Comparison of ENCODE assay signal across 8 cellular contexts in the genomic region with DNA sequence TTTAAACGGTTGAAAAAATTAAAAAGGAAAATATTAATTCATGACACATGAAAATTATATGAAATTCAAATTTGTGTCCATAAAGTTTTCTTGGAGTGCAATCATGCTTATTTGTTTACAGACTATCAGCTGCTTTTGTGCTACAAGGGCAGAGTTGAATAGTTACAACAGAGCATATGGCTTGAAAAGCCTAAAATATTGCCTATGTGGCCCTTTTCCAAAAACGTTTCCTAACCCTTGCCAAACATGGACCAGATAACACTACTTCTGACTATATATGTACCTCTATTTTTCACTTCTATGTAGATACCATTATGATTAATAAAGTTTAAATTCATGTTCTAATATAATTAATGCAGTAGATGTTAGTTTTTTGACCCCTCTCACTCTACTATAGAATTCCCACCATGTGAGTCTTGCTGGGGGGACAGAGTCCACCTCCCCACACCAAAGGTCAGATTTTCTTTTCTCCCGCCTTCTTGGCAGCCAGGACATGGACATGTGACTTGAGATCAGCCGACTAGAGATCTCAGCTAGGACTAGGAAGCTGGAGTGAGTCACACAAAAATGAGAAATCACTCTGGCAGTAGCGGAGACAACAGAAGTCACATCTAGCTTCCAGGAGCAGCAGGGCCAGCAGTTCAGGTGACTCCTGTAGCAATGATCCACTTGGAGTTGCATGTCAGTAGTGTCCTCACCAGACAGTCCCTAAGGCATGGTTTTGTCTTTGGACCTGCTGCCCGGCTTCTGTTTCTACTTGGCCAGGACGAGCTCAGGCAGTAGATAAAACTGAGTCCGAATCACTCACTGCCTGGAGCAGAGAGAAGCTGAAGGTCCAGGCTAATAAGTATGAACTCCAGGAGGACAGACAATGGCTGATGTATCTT. TPM values are rescaled to one million over a fixed set of nuclear protein-coding genes. Genes with fewer than 3 reads are reported as not detected.
A peak's percentile ranks its signal among the peaks of the same experiment; 100 is the strongest.
DNase-seq lines count a peak whose midpoint lies in the region; ATAC-seq, FAIRE-seq and TF ChIP-seq lines count a peak whose summit lies in the region.

No MANE protein-coding gene starts in this region.

- H3K27ac ChIP-seq in HepG2 (ENCODE audit: extremely low read length, insufficient read depth, low read length) (peak overlapping the region; percentile 36), thymus (ENCODE audit: low read depth) (peak overlapping the region; percentile 21)

- no peak overlapping the region for H3K9ac ChIP-seq in HepG2 (ENCODE audit: insufficient read depth, low read depth, low read length)

- peak overlapping the region; percentile 12; the same call in 1 of the 2 replicates for H3K4me2 ChIP-seq in HepG2 (ENCODE audit: low read depth, low read length)

- H3K4me1 ChIP-seq in HepG2 (ENCODE audit: insufficient read depth, low read length) (peaks cover 53% of the 10 kb centered on the region), thymus (ENCODE audit: control insufficient read depth, insufficient read depth, low read length) (no peaks in the 10 kb centered on the region)

- DNase-seq in HT1080 (ENCODE audit: low read depth), result peak; percentile 82
- DNase-seq in cerebellar cortex (ENCODE audit: low spot score), result peak; percentile 66
- peak; percentile 74 for DNase-seq in HepG2 (ENCODE audit: low spot score)
- no peak for DNase-seq in GM19240 (ENCODE audit: insufficient read length, low spot score)
- no peak for DNase-seq in activated T-cell treated with anti-CD3 and anti-CD28 coated beads, Interleukin-2, amount 50 U/mL, for 48 hours
- DNase-seq in frontal cortex (ENCODE audit: low spot score in 2 of 2), result no peak
- DNase-seq in NCI-H2081 treated with DMSO at 0.1 percent for 48 hours (lab: John Stamatoyannopoulos, UW), result no peak

- POLR2A ChIA-PET in HepG2 (lab: Yijun Ruan, JAX), result interaction anchor here (0.9 to 6.9 kb wide), 8 partner anchors 18 to 471 kb away, joined by 3 to 88 read pairs (median 4); a partner anchor contains a TSS

- no peaks in the 10 kb centered on the region for H3K79me2 ChIP-seq in HepG2 (ENCODE audit: insufficient read depth, low read length)

- H3K27me3 ChIP-seq in HepG2 (ENCODE audit: control insufficient read depth in 1 of 2, insufficient read depth in 2 of 2, low read length in 2 of 2) (no peaks in the 10 kb centered on the region), thymus (ENCODE audit: control insufficient read depth, insufficient read depth) (no peaks in the 10 kb centered on the region)

- CTCF ChIA-PET in HepG2 (lab: Yijun Ruan, JAX; ENCODE audit: low intra/inter-chr PET ratio, low total read pairs), result no interaction called here

- TF ChIP-seq EP300 in HepG2 (IDR thresholded peaks at IDR 0.05; ENCODE audit: low read depth in 2 of 2, low read length in 2 of 2) (peak in 1 of 2 experiments; percentile 43; a peak in 1 of 4 replicates), HepG2 (CRISPR knock-in tag; IDR thresholded peaks at IDR 0.05; ENCODE audit: borderline replicate concordance) (no peak)

- FAIRE-seq in HepG2 (lab: Jason Lieb, UNC), result peak; percentile 76
- FAIRE-seq in frontal cortex (lab: Jason Lieb, UNC), result no peak

- WGBS in HepG2 (ENCODE audit: low lambda C conversion rate), result 54% methylated on average over 8 of the region's 8 CpGs
- 96% methylated on average over 8 of the region's 8 CpGs for WGBS in thymus

- TF ChIP-seq CTCF in HepG2 (CRISPR knock-in tag; IDR thresholded peaks at IDR 0.05), result no peak

- no peak for TF ChIP-seq RAD21 in HepG2 (CRISPR knock-in tag; IDR thresholded peaks at IDR 0.05)

- H3K36me3 ChIP-seq in HepG2 (replicated peaks in 1 of 2; ENCODE audit: control insufficient read depth in 1 of 2, insufficient read depth in 2 of 2, low read length in 2 of 2) (peaks cover 3 to 5% of the 10 kb centered on the region in 2 experiments; a peak in 2 of 5 replicates), thymus (ENCODE audit: control insufficient read depth, insufficient read depth) (peaks cover 7% of the 10 kb centered on the region)

- H3K4me3 ChIP-seq in HepG2 (replicated peaks in 1 of 3; ENCODE audit: insufficient read depth in 1 of 3, low read depth in 2 of 3, low read length in 3 of 3), result no peak overlapping the region
- no peak overlapping the region for H3K4me3 ChIP-seq in thymus (ENCODE audit: low read length)

- H4K20me1 ChIP-seq in HepG2 (ENCODE audit: insufficient read depth, low read length), result no peaks in the 10 kb centered on the region

- in situ Hi-C loops in HepG2 (cut with HindIII; ENCODE audit: extremely low pct_ligation_motif_present, low pct_unique_long_range_greater_than_20kb), result no loop called here

- peak; percentile 55 for ATAC-seq in HepG2

- intact Hi-C loops in HepG2 (cut with micrococcal nuclease; ENCODE audit: unreplicated experiment), result no loop called here

- H3K9me3 ChIP-seq in HepG2 (ENCODE audit: low read length) (no peaks in the 10 kb centered on the region), thymus (ENCODE audit: control insufficient read depth) (no peaks in the 10 kb centered on the region)

- TF ChIP-seq POLR2A in HepG2 (IDR thresholded peaks at IDR 0.05; ENCODE audit: insufficient read depth in 1 of 2, low read depth in 2 of 2, low read length in 2 of 2), result no peak

- H2AFZ ChIP-seq in HepG2 (ENCODE audit: low read length), result no peak overlapping the region

- BruUV-seq in HepG2 (replicated peaks; lab: Mats Ljungman, UMichigan), result TSS peak; percentile 31

RNA-seq across cellular contexts. Expression of a gene that starts 22.4 kb away (rescaled TPM):
- 150 and 157 TPM in 2 replicates for total RNA-seq in HT1080 (2014; rRNA removed; shearing (Covaris generic))
- 115 and 136 TPM in 2 replicates for polyA plus RNA-seq in HT1080 (2015; cell fraction: cytosol; rRNA removed)
- polyA plus RNA-seq in HT1080 (2015; cell fraction: nucleus; rRNA removed), result 37.2 and 55.5 TPM in 2 replicates
- 100 and 114 TPM in 2 replicates for total RNA-seq in HepG2 (2016; rRNA removed; fragmentation: Illumina TruSeq; extraction: Trizol)
- 117 and 120 TPM in 2 replicates for total RNA-seq in HepG2 (2016; cell fraction: cytosol; rRNA removed; fragmentation: Illumina TruSeq; extraction: Trizol; ENCODE audit: low read depth)
- 104 and 128 TPM in 2 replicates for total RNA-seq in HepG2 (2016; cell fraction: insoluble cytoplasmic fraction; rRNA removed; fragmentation: Illumina TruSeq; extraction: Trizol)
- 188 and 189 TPM in 2 replicates for total RNA-seq in HepG2 (2016; cell fraction: membrane; rRNA removed; fragmentation: Illumina TruSeq; extraction: Trizol)
- total RNA-seq in HepG2 (2016; cell fraction: nucleus; rRNA removed; fragmentation: Illumina TruSeq; extraction: Trizol), result 45.9 and 47.2 TPM in 2 replicates
- polyA plus RNA-seq in HepG2 (2011; rRNA removed), result 60.7 and 83.0 TPM in 2 replicates
- 47.8 and 57.9 TPM in 2 replicates for polyA plus RNA-seq in HepG2 (2011; cell fraction: cytosol; rRNA removed)
- 10.1 and 17.2 TPM in 2 replicates for polyA plus RNA-seq in HepG2 (2011; cell fraction: nucleus; rRNA removed)
- polyA plus RNA-seq in HepG2 (2012), result 66.7 and 86.2 TPM in 2 replicates
- polyA plus RNA-seq in HepG2 (2016; cell fraction: cytosol; fragmentation: Illumina TruSeq; extraction: Trizol; ENCODE audit: low read depth), result 136 and 156 TPM in 2 replicates
- 144 and 157 TPM in 2 replicates for polyA plus RNA-seq in HepG2 (2016; cell fraction: insoluble cytoplasmic fraction; fragmentation: Illumina TruSeq; extraction: Trizol; ENCODE audit: low read depth)
- polyA plus RNA-seq in HepG2 (2016; cell fraction: membrane; fragmentation: Illumina TruSeq; extraction: Trizol; ENCODE audit: low read depth), result 185 and 196 TPM in 2 replicates
- 78.4 and 88.1 TPM in 2 replicates for polyA plus RNA-seq in HepG2 (2016; cell fraction: nucleus; fragmentation: Illumina TruSeq; extraction: Trizol; ENCODE audit: insufficient read depth, low read depth)
- polyA minus RNA-seq in HepG2 (2011; rRNA and poly(A)+ RNA removed; ENCODE audit: low replicate concordance), result 5.8 and 12.6 TPM in 2 replicates
- polyA minus RNA-seq in HepG2 (2011; cell fraction: cytosol; rRNA and poly(A)+ RNA removed), result 13.1 and 13.5 TPM in 2 replicates
- polyA minus RNA-seq in HepG2 (2011; cell fraction: nucleus; rRNA and poly(A)+ RNA removed), result 11.3 and 13.7 TPM in 2 replicates
- polyA plus RNA-seq in thymus, result 115 TPM
- 44.8 TPM for total RNA-seq in frontal cortex

RNA-seq across cellular contexts. Expression of a gene that starts 24.6 kb away (rescaled TPM):
- total RNA-seq in HT1080 (2014; rRNA removed; shearing (Covaris generic)), result 37.9 and 48.0 TPM in 2 replicates
- polyA plus RNA-seq in HT1080 (2015; cell fraction: cytosol; rRNA removed), result 81.2 and 86.0 TPM in 2 replicates
- 115 and 131 TPM in 2 replicates for polyA plus RNA-seq in HT1080 (2015; cell fraction: nucleus; rRNA removed)
- 29.3 and 58.2 TPM in 2 replicates for total RNA-seq in HepG2 (2016; rRNA removed; fragmentation: Illumina TruSeq; extraction: Trizol)
- 12.4 and 14.5 TPM in 2 replicates for total RNA-seq in HepG2 (2016; cell fraction: cytosol; rRNA removed; fragmentation: Illumina TruSeq; extraction: Trizol; ENCODE audit: low read depth)
- total RNA-seq in HepG2 (2016; cell fraction: insoluble cytoplasmic fraction; rRNA removed; fragmentation: Illumina TruSeq; extraction: Trizol), result 28.7 and 54.5 TPM in 2 replicates
- total RNA-seq in HepG2 (2016; cell fraction: membrane; rRNA removed; fragmentation: Illumina TruSeq; extraction: Trizol), result 20.0 and 22.0 TPM in 2 replicates
- total RNA-seq in HepG2 (2016; cell fraction: nucleus; rRNA removed; fragmentation: Illumina TruSeq; extraction: Trizol), result 37.1 and 41.6 TPM in 2 replicates
- 60.1 and 63.5 TPM in 2 replicates for polyA plus RNA-seq in HepG2 (2011; rRNA removed)
- 48.1 and 49.3 TPM in 2 replicates for polyA plus RNA-seq in HepG2 (2011; cell fraction: cytosol; rRNA removed)
- 116 and 118 TPM in 2 replicates for polyA plus RNA-seq in HepG2 (2011; cell fraction: nucleus; rRNA removed)
- polyA plus RNA-seq in HepG2 (2012), result 46.7 and 52.1 TPM in 2 replicates
- polyA plus RNA-seq in HepG2 (2016; cell fraction: cytosol; fragmentation: Illumina TruSeq; extraction: Trizol; ENCODE audit: low read depth), result 14.2 and 16.4 TPM in 2 replicates
- polyA plus RNA-seq in HepG2 (2016; cell fraction: insoluble cytoplasmic fraction; fragmentation: Illumina TruSeq; extraction: Trizol; ENCODE audit: low read depth), result 117 and 119 TPM in 2 replicates
- 22.7 and 27.4 TPM in 2 replicates for polyA plus RNA-seq in HepG2 (2016; cell fraction: membrane; fragmentation: Illumina TruSeq; extraction: Trizol; ENCODE audit: low read depth)
- polyA plus RNA-seq in HepG2 (2016; cell fraction: nucleus; fragmentation: Illumina TruSeq; extraction: Trizol; ENCODE audit: insufficient read depth, low read depth), result 118 and 124 TPM in 2 replicates
- polyA minus RNA-seq in HepG2 (2011; rRNA and poly(A)+ RNA removed; ENCODE audit: low replicate concordance), result 89.7 and 117 TPM in 2 replicates
- polyA minus RNA-seq in HepG2 (2011; cell fraction: cytosol; rRNA and poly(A)+ RNA removed), result 36.7 and 43.3 TPM in 2 replicates
- 56.4 and 70.6 TPM in 2 replicates for polyA minus RNA-seq in HepG2 (2011; cell fraction: nucleus; rRNA and poly(A)+ RNA removed)
- 85.6 TPM for polyA plus RNA-seq in thymus
- total RNA-seq in frontal cortex, result 26.5 TPM

RNA-seq across cellular contexts. Expression of a gene that starts 24.9 kb away (rescaled TPM):
- 0.43 TPM in 1 of 2 replicates, not detected in the other for total RNA-seq in HT1080 (2014; rRNA removed; shearing (Covaris generic))
- 0.26 and 0.52 TPM in 2 replicates for polyA plus RNA-seq in HT1080 (2015; cell fraction: cytosol; rRNA removed)
- 1.2 and 1.8 TPM in 2 replicates for polyA plus RNA-seq in HT1080 (2015; cell fraction: nucleus; rRNA removed)
- total RNA-seq in HepG2 (2016; rRNA removed; fragmentation: Illumina TruSeq; extraction: Trizol), result 0.14 and 0.33 TPM in 2 replicates
- total RNA-seq in HepG2 (2016; cell fraction: cytosol; rRNA removed; fragmentation: Illumina TruSeq; extraction: Trizol; ENCODE audit: low read depth), result not detected in 2 replicates
- total RNA-seq in HepG2 (2016; cell fraction: insoluble cytoplasmic fraction; rRNA removed; fragmentation: Illumina TruSeq; extraction: Trizol), result 0.09 TPM in 1 of 2 replicates, not detected in the other
- total RNA-seq in HepG2 (2016; cell fraction: membrane; rRNA removed; fragmentation: Illumina TruSeq; extraction: Trizol), result not detected in 2 replicates
- not detected in 2 replicates for total RNA-seq in HepG2 (2016; cell fraction: nucleus; rRNA removed; fragmentation: Illumina TruSeq; extraction: Trizol)
- 0.63 and 1.3 TPM in 2 replicates for polyA plus RNA-seq in HepG2 (2011; rRNA removed)
- polyA plus RNA-seq in HepG2 (2011; cell fraction: cytosol; rRNA removed), result 0.43 and 1.0 TPM in 2 replicates
- polyA plus RNA-seq in HepG2 (2011; cell fraction: nucleus; rRNA removed), result 1.5 and 4.0 TPM in 2 replicates
- polyA plus RNA-seq in HepG2 (2012), result 1.0 and 1.1 TPM in 2 replicates
- not detected in 2 replicates for polyA plus RNA-seq in HepG2 (2016; cell fraction: cytosol; fragmentation: Illumina TruSeq; extraction: Trizol; ENCODE audit: low read depth)
- polyA plus RNA-seq in HepG2 (2016; cell fraction: insoluble cytoplasmic fraction; fragmentation: Illumina TruSeq; extraction: Trizol; ENCODE audit: low read depth), result 0.14 TPM in 1 of 2 replicates, not detected in the other
- polyA plus RNA-seq in HepG2 (2016; cell fraction: membrane; fragmentation: Illumina TruSeq; extraction: Trizol; ENCODE audit: low read depth), result not detected in 2 replicates
- polyA plus RNA-seq in HepG2 (2016; cell fraction: nucleus; fragmentation: Illumina TruSeq; extraction: Trizol; ENCODE audit: insufficient read depth, low read depth), result 0.13 and 0.64 TPM in 2 replicates
- polyA minus RNA-seq in HepG2 (2011; rRNA and poly(A)+ RNA removed; ENCODE audit: low replicate concordance), result 0.74 and 9.0 TPM in 2 replicates
- 0.69 and 0.97 TPM in 2 replicates for polyA minus RNA-seq in HepG2 (2011; cell fraction: cytosol; rRNA and poly(A)+ RNA removed)
- polyA minus RNA-seq in HepG2 (2011; cell fraction: nucleus; rRNA and poly(A)+ RNA removed), result 1.5 and 2.6 TPM in 2 replicates
- 3.3 TPM for polyA plus RNA-seq in thymus
- 0.82 TPM for total RNA-seq in frontal cortex

Comparison
In these comparisons a context has a peak if more than half of its experiments do, and no peak if none do; other contexts are left out.
1. DNase-seq: peak in HT1080 (single experiment), cerebellar cortex (single experiment) and HepG2 (single experiment); none in GM19240 (single experiment), activated T-cell treated with anti-CD3 and anti-CD28 coated beads, Interleukin-2, amount 50 U/mL, for 48 hours (0 of 2), frontal cortex (0 of 2) and NCI-H2081 treated with DMSO at 0.1 percent for 48 hours (single experiment).